In genomic region chrX:318739-319578, GRCh38 we compare ENCODE assay signal across 8 cellular contexts. TPM values are rescaled to one million over a fixed set of nuclear protein-coding genes. Genes with fewer than 3 reads are reported as not detected.
DNase-seq lines count a peak whose midpoint lies in the region; ATAC-seq and TF ChIP-seq lines count a peak whose summit lies in the region.

GTPBP6 (minus strand) TSS chrX:318796; CDS start chrX:318787, 9 bp downstream.

- H3K4me1 Mint-ChIP-seq in Calu3 (ENCODE audit: low read depth, unreplicated experiment) (peaks cover 8% of the 10 kb centered on the region), neural progenitor cell (peaks cover 13% of the 10 kb centered on the region)

- H3K27ac Mint-ChIP-seq in Calu3 (ENCODE audit: unreplicated experiment), result peak within 1 kb of the TSS; percentile 99
- H3K27ac Mint-ChIP-seq in neural progenitor cell, result peak within 1 kb of the TSS; percentile 36

- intact Hi-C loops in Calu3 (cut with micrococcal nuclease; ENCODE audit: unreplicated experiment), result no loop called here

- H3K36me3 ChIP-seq in KOPT-K1 (ENCODE audit: insufficient read depth, low read length), result peaks cover 32% of the 10 kb centered on the region
- H3K36me3 ChIP-seq in neural progenitor cell, result no peaks in the 10 kb centered on the region

- no peaks in the 10 kb centered on the region for H3K9me3 ChIP-seq in KOPT-K1 (ENCODE audit: insufficient read depth, low read length, poor library complexity, severe bottlenecking)
- no peaks in the 10 kb centered on the region for H3K9me3 ChIP-seq in neural progenitor cell (ENCODE audit: low read depth)

- peaks cover 26% of the 10 kb centered on the region for H3F3A ChIP-seq in neural progenitor cell (ENCODE audit: low read depth)

- peaks cover 42% of the 10 kb centered on the region for H3K36me3 Mint-ChIP-seq in Calu3 (ENCODE audit: insufficient read depth, unreplicated experiment)
- H3K36me3 Mint-ChIP-seq in neural progenitor cell, result peaks cover 1% of the 10 kb centered on the region

- no peak within 1 kb of the TSS for H2AFZ ChIP-seq in neural progenitor cell (replicated peaks)

- DNase-seq in Calu3 (peak; percentile 96), fibroblast of pulmonary artery (ENCODE audit: low read depth) (peak; percentile 100), neural progenitor cell (ENCODE audit: low spot score) (peak; percentile 100), substantia nigra (lab: John Stamatoyannopoulos, UW) (no peak), NCI-H524 (lab: John Stamatoyannopoulos, UW) (no peak)
- DNase-seq in activated T-cell treated with anti-CD3 and anti-CD28 coated beads, Interleukin-2, amount 50 U/mL, for 1 hour, result peak; percentile 96

- peaks cover 7% of the 10 kb centered on the region for H3K4me1 ChIP-seq in neural progenitor cell

- H3K4me3 ChIP-seq in fibroblast of pulmonary artery (replicated peaks; ENCODE audit: low read depth, low read length) (peak within 1 kb of the TSS; percentile 92), neural progenitor cell (peak within 1 kb of the TSS; percentile 85)

- H3K27ac ChIP-seq in KOPT-K1 (ENCODE audit: low read depth, low read length, poor library complexity, severe bottlenecking) (peak within 1 kb of the TSS; percentile 96), neural progenitor cell (peak within 1 kb of the TSS; percentile 91), substantia nigra (ENCODE audit: low read depth, low read length, poor library complexity, severe bottlenecking) (peak within 1 kb of the TSS; percentile 92)

- TF ChIP-seq CTCF in Calu3 (IDR thresholded peaks at IDR 0.05; ENCODE audit: unreplicated experiment) (no peak), fibroblast of pulmonary artery (IDR thresholded peaks at IDR 0.05; ENCODE audit: low read length, missing control alignments) (no peak), neural progenitor cell (IDR thresholded peaks at IDR 0.05) (no peak)

- no TSS peak for BruUV-seq in Calu3 (replicated peaks; lab: Mats Ljungman, UMichigan)

- CTCF ChIA-PET in Calu3 (lab: Charles Lee), result no interaction called here

- peaks cover 21% of the 10 kb centered on the region for H4K20me1 ChIP-seq in neural progenitor cell (ENCODE audit: low read depth)

- no peaks in the 10 kb centered on the region for H3K27me3 ChIP-seq in neural progenitor cell

- H3K4me2 ChIP-seq in neural progenitor cell, result peak within 1 kb of the TSS; percentile 98

- H3K9me3 Mint-ChIP-seq in Calu3 (ENCODE audit: low read depth, unreplicated experiment) (peaks cover 3% of the 10 kb centered on the region), neural progenitor cell (no peaks in the 10 kb centered on the region)

- H3K4me3 Mint-ChIP-seq in Calu3 (ENCODE audit: low read depth, unreplicated experiment), result peak within 1 kb of the TSS; percentile 80
- H3K4me3 Mint-ChIP-seq in neural progenitor cell, result peak within 1 kb of the TSS; percentile 91

- peak within 1 kb of the TSS; percentile 85 for H3K9ac ChIP-seq in neural progenitor cell

- ATAC-seq in GM21717 (IDR thresholded peaks at IDR 0.05; ENCODE audit: unreplicated experiment), result peak; percentile 85

- no peaks in the 10 kb centered on the region for H3K27me3 Mint-ChIP-seq in Calu3 (ENCODE audit: unreplicated experiment)
- peaks cover 17% of the 10 kb centered on the region for H3K27me3 Mint-ChIP-seq in neural progenitor cell (ENCODE audit: insufficient read depth, low read depth)

- H3K79me2 ChIP-seq in neural progenitor cell (ENCODE audit: low read depth), result peaks cover 32% of the 10 kb centered on the region

RNA-seq across cellular contexts. Expression of gene GTPBP6, which starts in this region (rescaled TPM):
- total RNA-seq in Calu3 (2022) (30.2 and 32.9 TPM in 2 replicates), neural progenitor cell (ENCODE audit: low replicate concordance) (16.6 and 52.6 TPM in 2 replicates)

Comparison
In these comparisons a context has a peak if more than half of its experiments do, and no peak if none do; other contexts are left out.
1. DNase-seq: peak in Calu3 (single experiment), activated T-cell treated with anti-CD3 and anti-CD28 coated beads, Interleukin-2, amount 50 U/mL, for 1 hour (single experiment), fibroblast of pulmonary artery (single experiment) and neural progenitor cell (single experiment); none in substantia nigra (0 of 49) and NCI-H524 (0 of 2).
2. Peak in every context shown above with its lines, with median percentiles within 50 percentile points of each other: H3K27ac ChIP-seq.